Comparison of ENCODE assay signal across 17 cellular contexts in the genomic region with DNA sequence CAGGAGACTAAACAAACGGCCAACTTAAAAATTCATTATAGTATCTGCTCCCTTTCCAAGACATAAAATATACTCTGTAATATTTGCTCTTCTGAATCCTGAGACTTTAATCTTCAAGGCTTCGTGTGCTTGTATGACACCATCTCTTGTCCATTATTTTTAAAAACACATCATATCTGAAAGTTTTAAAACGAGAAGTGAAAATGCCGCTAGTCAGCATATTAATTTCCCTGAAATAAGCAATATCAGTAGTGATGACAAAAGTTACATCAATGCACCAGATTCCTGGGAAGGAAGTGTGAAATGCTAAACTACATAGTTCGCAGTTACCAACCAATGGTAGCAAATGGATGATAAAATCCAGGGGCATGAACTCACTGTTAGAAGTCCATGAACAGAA.
A peak's percentile ranks its signal among the peaks of the same experiment; 100 is the strongest.
DNase-seq lines count a peak whose midpoint lies in the region; ATAC-seq, FAIRE-seq and TF ChIP-seq lines count a peak whose summit lies in the region.
"Had no signal": no experiment of that assay in that cellular context is flagged by ENCODE, and none has a peak within 500 bp of the region (broad histone marks: within the 10 kb centered on the region; RNA-seq: fewer than 3 reads in every experiment).

No MANE protein-coding gene starts in this region.

- FAIRE-seq in A549 (lab: Jason Lieb, UNC): no peak

- no peak overlapping the region for H2BK20ac ChIP-seq in IMR-90 (ENCODE audit: low read depth, low read length)

- no peaks in the 10 kb centered on the region for H3K79me1 ChIP-seq in IMR-90 (ENCODE audit: low read depth in 1 of 2, low read length in 2 of 2)

- H3K36me3 ChIP-seq in IMR-90 (ENCODE audit: control insufficient read depth, insufficient read depth, low read length) (no peaks in the 10 kb centered on the region), OCI-LY3 (replicated peaks; ENCODE audit: low read depth, low read length) (no peaks in the 10 kb centered on the region)

- H2AFZ ChIP-seq in IMR-90 (replicated peaks; ENCODE audit: low read length, poor library complexity): no peak overlapping the region
- no peak overlapping the region for H2AFZ ChIP-seq in OCI-LY3 (ENCODE audit: low read depth, low read length)
- H2AFZ ChIP-seq: GM23338 had no signal

- no peak overlapping the region for H2AK5ac ChIP-seq in IMR-90 (ENCODE audit: low read depth, low read length)

- no peak overlapping the region for H3K4me2 ChIP-seq in A549
- no peak overlapping the region for H3K4me2 ChIP-seq in IMR-90 (ENCODE audit: low read depth, low read length)
- H3K4me2 ChIP-seq in OCI-LY3 (ENCODE audit: low read length): peak overlapping the region; percentile 55
- H3K4me2 ChIP-seq: GM23338, KMS-11 had no signal

- H2BK15ac ChIP-seq in IMR-90 (ENCODE audit: low read depth, low read length): no peak overlapping the region

- BruUV-seq in IMR-90 (replicated peaks; lab: Mats Ljungman, UMichigan): no TSS peak

- POLR2A ChIA-PET in A549 (lab: Yijun Ruan, JAX) (no interaction called here), IMR-90 (lab: Charles Lee; ENCODE audit: unreplicated experiment) (no interaction called here)

- no peaks in the 10 kb centered on the region for H3K79me2 ChIP-seq in OCI-LY3 (ENCODE audit: low read length)

- H3K56ac ChIP-seq in IMR-90 (ENCODE audit: extremely low read depth, insufficient read depth, low read length): no peak overlapping the region

- TF ChIP-seq RAD21 in A549 (conservative IDR thresholded peaks at IDR 0.05 in 1 of 2, IDR thresholded peaks at IDR 0.05 in 1 of 2) (no peak), IMR-90 (IDR thresholded peaks at IDR 0.05; ENCODE audit: low read length) (no peak)

- H4K20me1 ChIP-seq in IMR-90 (ENCODE audit: insufficient read depth, low read length) (no peaks in the 10 kb centered on the region), OCI-LY3 (ENCODE audit: insufficient read depth, low read length) (no peaks in the 10 kb centered on the region)

- H2AK9ac ChIP-seq in IMR-90 (replicated peaks; ENCODE audit: low read depth, low read length, poor library complexity): no peak overlapping the region

- H4K5ac ChIP-seq in IMR-90 (ENCODE audit: low read depth, low read length): no peak overlapping the region

- peaks cover 5% of the 10 kb centered on the region; the same call in 1 of the 2 replicates for H3K27me3 ChIP-seq in IMR-90 (ENCODE audit: control insufficient read depth, insufficient read depth, low read length)
- H3K27me3 ChIP-seq in OCI-LY3 (ENCODE audit: low read depth, low read length): no peaks in the 10 kb centered on the region

- no peak overlapping the region for H4K91ac ChIP-seq in IMR-90 (ENCODE audit: insufficient read depth, low read depth, low read length)

- no peak overlapping the region for H4K8ac ChIP-seq in IMR-90 (ENCODE audit: low read depth in 2 of 2, low read length in 2 of 2)

- H3K27ac Mint-ChIP-seq in nephron progenitor cell: peak overlapping the region; percentile 8
- H3K27ac Mint-ChIP-seq: B cell; CD8-positive, alpha-beta T cell; GM23338; IgD-negative memory B cell had no signal

- 53% methylated on average over 5 of the region's 5 CpGs for WGBS in A549 (ENCODE audit: missing lambda C conversion rate)
- no CpG with 5 or more reads among the region's 5 CpGs for WGBS in IMR-90 (ENCODE audit: extremely low coverage in 2 of 2, insufficient read length in 1 of 2), 2 experiments

- H3K23ac ChIP-seq in IMR-90 (ENCODE audit: low read depth, low read length): no peak overlapping the region

- H3K4me1 ChIP-seq in A549: no peaks in the 10 kb centered on the region
- no peaks in the 10 kb centered on the region for H3K4me1 ChIP-seq in IMR-90 (ENCODE audit: control insufficient read depth, insufficient read depth, low read length)
- peaks cover 26% of the 10 kb centered on the region for H3K4me1 ChIP-seq in OCI-LY3 (ENCODE audit: low read length)

- no peak overlapping the region for H3K4me3 Mint-ChIP-seq in nephron progenitor cell
- H3K4me3 Mint-ChIP-seq: B cell; CD8-positive, alpha-beta T cell; GM23338; IgD-negative memory B cell had no signal

- H3K27ac ChIP-seq in A549: no peak overlapping the region
- no peak overlapping the region for H3K27ac ChIP-seq in IMR-90 (ENCODE audit: insufficient read depth, low read length)
- H3K27ac ChIP-seq in OCI-LY3 (ENCODE audit: low read length): no peak overlapping the region
- H3K27ac ChIP-seq: KMS-11 had no signal

- no peak for TF ChIP-seq EP300 in A549 (IDR thresholded peaks at IDR 0.05)

- no peaks in the 10 kb centered on the region for H3K36me3 Mint-ChIP-seq in nephron progenitor cell (ENCODE audit: low read depth)
- H3K36me3 Mint-ChIP-seq: CD8-positive, alpha-beta T cell; IgD-negative memory B cell had no signal

- no peak overlapping the region for H2BK120ac ChIP-seq in IMR-90 (ENCODE audit: low read depth, low read length)

- H3K18ac ChIP-seq in IMR-90 (ENCODE audit: low read depth, low read length): no peak overlapping the region

- H3K27me3 Mint-ChIP-seq in nephron progenitor cell (ENCODE audit: low read depth, poor library complexity): peaks cover 3% of the 10 kb centered on the region

- no peak overlapping the region for H2BK5ac ChIP-seq in IMR-90 (ENCODE audit: low read depth, low read length, poor library complexity, severe bottlenecking)

- TF ChIP-seq CTCF in A549 (IDR thresholded peaks at IDR 0.05): no peak
- TF ChIP-seq CTCF in IMR-90 (conservative IDR thresholded peaks at IDR 0.05; ENCODE audit: low read depth, low read length): no peak
- no peak for TF ChIP-seq CTCF in OCI-LY3 (IDR thresholded peaks at IDR 0.05; ENCODE audit: low read depth, low read length)
- no peak for TF ChIP-seq CTCF in nephron progenitor cell (IDR thresholded peaks at IDR 0.05)

- H3K9me3 ChIP-seq in A549 (no peaks in the 10 kb centered on the region), IMR-90 (ENCODE audit: control insufficient read depth, insufficient read depth, low read length) (no peaks in the 10 kb centered on the region), OCI-LY3 (ENCODE audit: insufficient read depth, low read length) (no peaks in the 10 kb centered on the region)

- TF ChIP-seq POLR2A in A549 (IDR thresholded peaks at IDR 0.05; ENCODE audit: low read length) (no peak), IMR-90 (IDR thresholded peaks at IDR 0.05; ENCODE audit: low read depth, low read length) (no peak)

- in situ Hi-C loops in IMR-90 (cut with MboI; ENCODE audit: low sequenced_read_pairs): no loop called here

- H3K9me3 Mint-ChIP-seq in nephron progenitor cell: no peaks in the 10 kb centered on the region
- H3K9me3 Mint-ChIP-seq: GM23338, IgD-negative memory B cell had no signal

- H3K9ac ChIP-seq in IMR-90 (ENCODE audit: low read depth, low read length) (no peak overlapping the region), OCI-LY3 (ENCODE audit: low read length) (no peak overlapping the region)
- H3K9ac ChIP-seq: KMS-11 had no signal

- CTCF ChIA-PET in A549 (lab: Yijun Ruan, JAX): no interaction called here
- CTCF ChIA-PET in IMR-90 (lab: Yijun Ruan, JAX): interaction anchor here (0.6 kb wide), 1 partner anchor 1380 kb away, joined by 3 read pairs; no protein-coding TSS in a partner anchor

- no peaks in the 10 kb centered on the region for H3K9me1 ChIP-seq in IMR-90 (ENCODE audit: insufficient read depth, low read length)

- DNase-seq in A549 (ENCODE audit: low read depth in 1 of 2, low spot score in 1 of 2): no peak
- DNase-seq in IMR-90: no peak
- no peak for DNase-seq in nephron progenitor cell
- DNase-seq in 8988T: no peak
- DNase-seq in activated naive CD4-positive, alpha-beta T cell treated with Interleukin-2 at 50 U/mL for 16 hours: no peak
- no peak for DNase-seq in NCI-H69 (lab: John Stamatoyannopoulos, UW)
- DNase-seq: C1 segment of cervical spinal cord; CD8-positive, alpha-beta T cell; COR-L47; DND-41; GDM1; H7 had no signal

- peaks cover 13% of the 10 kb centered on the region for H3K4me1 Mint-ChIP-seq in nephron progenitor cell
- H3K4me1 Mint-ChIP-seq: B cell had no signal

- dilution Hi-C loops in IMR-90 (cut with HindIII; ENCODE audit: low sequenced_read_pairs, unreplicated experiment): no loop called here

- intact Hi-C loops in IMR-90 (cut with micrococcal nuclease): no loop called here

- ATAC-seq in A549: no peak
- ATAC-seq in IMR-90 (ENCODE audit: low read depth): no peak
- ATAC-seq: CD8-positive, alpha-beta T cell; GM23338 had no signal

- no peak overlapping the region for H3K14ac ChIP-seq in IMR-90 (replicated peaks; ENCODE audit: low read depth, low read length)

- H3K4me3 ChIP-seq in A549: no peak overlapping the region
- no peak overlapping the region for H3K4me3 ChIP-seq in IMR-90 (ENCODE audit: insufficient read depth, low read depth, low read length)
- H3K4me3 ChIP-seq in OCI-LY3 (ENCODE audit: low read length): no peak overlapping the region
- H3K4me3 ChIP-seq: GM23338 had no signal

- no peak overlapping the region for H3K4ac ChIP-seq in IMR-90 (ENCODE audit: low read depth, low read length)

TF ChIP-seq in A549, 52 proteins besides CTCF, POLR2A, EP300 and RAD21 (continues in another document):
- peak; percentile 57 for TF ChIP-seq MAFK (IDR thresholded peaks at IDR 0.05; ENCODE audit: partially characterized antibody)
- TF ChIP-seq, protein P1, sequence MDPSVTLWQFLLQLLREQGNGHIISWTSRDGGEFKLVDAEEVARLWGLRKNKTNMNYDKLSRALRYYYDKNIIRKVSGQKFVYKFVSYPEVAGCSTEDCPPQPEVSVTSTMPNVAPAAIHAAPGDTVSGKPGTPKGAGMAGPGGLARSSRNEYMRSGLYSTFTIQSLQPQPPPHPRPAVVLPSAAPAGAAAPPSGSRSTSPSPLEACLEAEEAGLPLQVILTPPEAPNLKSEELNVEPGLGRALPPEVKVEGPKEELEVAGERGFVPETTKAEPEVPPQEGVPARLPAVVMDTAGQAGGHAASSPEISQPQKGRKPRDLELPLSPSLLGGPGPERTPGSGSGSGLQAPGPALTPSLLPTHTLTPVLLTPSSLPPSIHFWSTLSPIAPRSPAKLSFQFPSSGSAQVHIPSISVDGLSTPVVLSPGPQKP (IDR thresholded peaks at IDR 0.05; ENCODE audit: low read depth, low read length): no peak
- TF ChIP-seq MYC (IDR thresholded peaks at IDR 0.05; ENCODE audit: borderline replicate concordance, low read length): no peak

TF ChIP-seq in IMR-90, 13 proteins besides CTCF, POLR2A, EP300 and RAD21 (continues in another document):
- no peak for TF ChIP-seq MAZ (IDR thresholded peaks at IDR 0.05; ENCODE audit: borderline replicate concordance, low read depth, low read length)
- TF ChIP-seq USF2 (IDR thresholded peaks at IDR 0.05; ENCODE audit: low read depth, low read length): no peak
